Comparison of ENCODE assay signal across 14 cellular contexts in the genomic region with DNA sequence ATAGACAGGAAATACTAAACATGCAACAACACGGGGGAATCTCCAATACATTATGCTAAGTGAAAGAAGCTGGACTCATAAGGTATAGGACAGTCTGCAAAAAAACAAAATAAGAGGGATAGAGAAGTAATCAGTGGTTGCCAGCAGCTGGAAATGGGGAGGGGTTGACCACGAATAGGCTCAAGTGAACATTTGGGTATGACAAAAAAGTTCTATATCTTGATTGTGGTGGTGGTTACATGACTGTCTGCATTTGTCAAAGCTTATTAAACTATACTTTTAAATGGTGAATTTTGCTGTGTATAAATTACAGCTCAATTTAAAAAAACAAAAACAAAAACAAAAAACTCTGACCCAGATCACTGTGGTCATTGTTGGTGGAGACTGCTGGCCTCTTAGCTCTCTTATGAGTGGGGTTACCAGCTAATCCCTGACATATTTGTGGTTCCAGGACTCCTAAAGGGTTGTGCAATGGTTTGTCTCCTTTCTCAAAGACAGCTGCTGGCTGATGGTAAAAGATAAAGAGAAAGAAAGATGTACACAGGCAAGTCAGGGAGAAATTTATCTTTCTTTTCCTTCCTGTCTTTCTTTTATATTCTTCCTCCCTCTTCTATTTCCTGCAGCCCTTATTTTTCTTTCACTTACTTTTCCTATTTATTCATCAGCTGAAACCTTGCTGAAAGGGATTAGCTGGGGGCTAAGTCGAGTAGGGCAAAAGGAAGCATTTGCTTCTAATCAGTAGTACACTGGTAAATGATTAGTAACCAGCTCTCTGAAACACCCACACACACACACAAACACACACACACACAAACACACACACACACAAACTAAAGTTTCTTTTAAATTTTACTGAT. TPM values are rescaled to one million over a fixed set of nuclear protein-coding genes. Genes with fewer than 3 reads are reported as not detected.
DNase-seq lines count a peak whose midpoint lies in the region; ATAC-seq, FAIRE-seq and TF ChIP-seq lines count a peak whose summit lies in the region.
"Had no signal": no experiment of that assay in that cellular context is flagged by ENCODE, and none has a peak within 500 bp of the region (broad histone marks: within the 10 kb centered on the region; RNA-seq: fewer than 3 reads in every experiment).

No MANE protein-coding gene starts in this region.

- ATAC-seq in activated CD8-positive, alpha-beta T cell treated with anti-CD3 and anti-CD28 coated beads, Interleukin-2, amount 10 ng/mL, durations not matched to agents 7 days and 5 days, result no peak
- ATAC-seq in GM19023 (IDR thresholded peaks at IDR 0.05; ENCODE audit: unreplicated experiment), result no peak
- ATAC-seq: stimulated activated naive B cell treated with anti-CD40 and anti-IgM and Interleukin-4, amounts not matched to agents 10 μg/mL and 1 μg/mL and 100 μg/mL, for 72 hours had no signal

- peaks cover 28% of the 10 kb centered on the region for H3K27me3 Mint-ChIP-seq in activated CD8-positive, alpha-beta T cell treated with anti-CD3 and anti-CD28 coated beads, Interleukin-2, amount 10 ng/mL, durations not matched to agents 7 days and 5 days (ENCODE audit: low read depth)

- POLR2A ChIA-PET in activated CD8-positive, alpha-beta T cell treated with anti-CD3 and anti-CD28 coated beads, Interleukin-2, amount 10 ng/mL, durations not matched to agents 7 days and 5 days (lab: Charles Lee), result no interaction called here

- TF ChIP-seq CTCF in fibroblast of pulmonary artery (IDR thresholded peaks at IDR 0.05; ENCODE audit: low read length, missing control alignments), result no peak

- H3K27ac Mint-ChIP-seq in activated CD8-positive, alpha-beta T cell treated with anti-CD3 and anti-CD28 coated beads, Interleukin-2, amount 10 ng/mL, durations not matched to agents 7 days and 5 days, result no peak overlapping the region
- H3K27ac Mint-ChIP-seq: activated naive CD8-positive, alpha-beta T cell; stimulated activated naive B cell treated with anti-CD40 and anti-IgM and Interleukin-4, amounts not matched to agents 10 μg/mL and 1 μg/mL and 100 μg/mL, for 72 hours had no signal

- no peaks in the 10 kb centered on the region for H3K9me3 Mint-ChIP-seq in activated CD8-positive, alpha-beta T cell treated with anti-CD3 and anti-CD28 coated beads, Interleukin-2, amount 10 ng/mL, durations not matched to agents 7 days and 5 days (ENCODE audit: insufficient read depth)
- H3K9me3 Mint-ChIP-seq: stimulated activated naive B cell treated with anti-CD40 and anti-IgM and Interleukin-4, amounts not matched to agents 10 μg/mL and 1 μg/mL and 100 μg/mL, for 72 hours had no signal

- no peak for FAIRE-seq in GM19239 (lab: Jason Lieb, UNC)
- FAIRE-seq: G401.6 had no signal

- DNase-seq in SKM-1 treated with dmso at 0.1 percent for 144 hours (lab: John Stamatoyannopoulos, UW; ENCODE audit: unreplicated experiment) (peak; percentile 5), SKM-1 (lab: John Stamatoyannopoulos, UW; ENCODE audit: unreplicated experiment) (no peak), T1000 (lab: John Stamatoyannopoulos, UW) (peak; percentile 4), fibroblast of pulmonary artery (ENCODE audit: low read depth) (peak; percentile 76), stromal cell of bone marrow (ENCODE audit: low read depth) (peak; percentile 13), GM19239 (ENCODE audit: insufficient read length, low spot score) (no peak)
- no peak for DNase-seq in activated CD8-positive, alpha-beta T cell treated with anti-CD3 and anti-CD28 coated beads, Interleukin-2, amount 10 ng/mL, durations not matched to agents 7 days and 5 days
- DNase-seq: effector CD8-positive, alpha-beta T cell; NCI-H1105; stimulated activated CD4-positive, alpha-beta T cell treated with anti-CD3 and anti-CD28 coated beads, Interleukin-15, amount 100 ng/mL, for 24 hours; stimulated activated naive B cell treated with anti-CD40 and anti-IgM and Interleukin-4, amounts not matched to agents 10 μg/mL and 1 μg/mL and 100 μg/mL, for 72 hours had no signal

- no peak overlapping the region for H3K4me3 ChIP-seq in fibroblast of pulmonary artery (replicated peaks; ENCODE audit: low read depth, low read length)

- no peaks in the 10 kb centered on the region for H3K4me1 Mint-ChIP-seq in activated CD8-positive, alpha-beta T cell treated with anti-CD3 and anti-CD28 coated beads, Interleukin-2, amount 10 ng/mL, durations not matched to agents 7 days and 5 days (ENCODE audit: low read depth)

- no peak overlapping the region for H3K4me3 Mint-ChIP-seq in activated CD8-positive, alpha-beta T cell treated with anti-CD3 and anti-CD28 coated beads, Interleukin-2, amount 10 ng/mL, durations not matched to agents 7 days and 5 days
- H3K4me3 Mint-ChIP-seq: activated naive CD8-positive, alpha-beta T cell; stimulated activated naive B cell treated with anti-CD40 and anti-IgM and Interleukin-4, amounts not matched to agents 10 μg/mL and 1 μg/mL and 100 μg/mL, for 72 hours had no signal

- H3K36me3 Mint-ChIP-seq in activated CD8-positive, alpha-beta T cell treated with anti-CD3 and anti-CD28 coated beads, Interleukin-2, amount 10 ng/mL, durations not matched to agents 7 days and 5 days (ENCODE audit: low read depth), result no peaks in the 10 kb centered on the region
- H3K36me3 Mint-ChIP-seq: stimulated activated naive B cell treated with anti-CD40 and anti-IgM and Interleukin-4, amounts not matched to agents 10 μg/mL and 1 μg/mL and 100 μg/mL, for 72 hours had no signal

- CTCF ChIA-PET in activated CD8-positive, alpha-beta T cell treated with anti-CD3 and anti-CD28 coated beads, Interleukin-2, amount 10 ng/mL, durations not matched to agents 7 days and 5 days (lab: Charles Lee), result interaction anchor here (0.6 to 1.8 kb wide), 8 partner anchors 12 to 301 kb away, joined by 3 to 9 read pairs (median 3); no protein-coding TSS in a partner anchor

RNA-seq across cellular contexts. Expression of a gene that starts 42.6 kb away (rescaled TPM):
- 10 to 100 TPM; 21.5 to 24.5 TPM for total RNA-seq in activated CD8-positive, alpha-beta T cell treated with anti-CD3 and anti-CD28 coated beads, Interleukin-2, amount 10 ng/mL, durations not matched to agents 7 days and 5 days

Comparison
In these comparisons a context has a peak if more than half of its experiments do, and no peak if none do; other contexts are left out.
1. DNase-seq: peak in SKM-1 treated with dmso at 0.1 percent for 144 hours (single experiment), T1000 (single experiment), fibroblast of pulmonary artery (single experiment) and stromal cell of bone marrow (single experiment); none in SKM-1 (single experiment), activated CD8-positive, alpha-beta T cell treated with anti-CD3 and anti-CD28 coated beads, Interleukin-2, amount 10 ng/mL, durations not matched to agents 7 days and 5 days (single experiment) and GM19239 (single experiment).